In the genomic region with DNA sequence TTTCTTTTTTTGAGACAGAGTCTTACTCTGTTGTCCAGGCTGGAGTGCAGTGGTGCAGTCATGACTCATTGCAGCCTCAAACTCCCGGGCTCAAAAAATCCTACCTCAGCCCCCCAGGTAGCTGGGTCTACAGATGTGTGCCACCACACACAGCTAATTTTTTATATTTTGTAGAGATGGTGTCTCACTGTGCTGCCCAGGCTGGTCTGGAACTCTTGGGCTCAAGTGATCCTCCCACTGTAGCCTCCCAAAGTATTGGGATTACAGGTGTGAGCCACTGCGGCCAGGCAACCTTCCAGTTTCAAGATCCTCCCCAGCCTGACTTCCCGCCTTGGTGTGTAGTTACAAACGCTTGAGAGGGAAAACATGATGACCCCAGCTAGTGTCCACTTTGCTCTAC, we compare ENCODE assay signal across 2 cellular contexts.
TF ChIP-seq lines count a peak whose summit lies in the region.

No MANE protein-coding gene starts in this region.

TF ChIP-seq in HepG2, 621 proteins besides CTCF, POLR2A, EP300 and RAD21:
- TF ChIP-seq MED13 (CRISPR knock-in tag; IDR thresholded peaks at IDR 0.05) (no peak), FLYWCH1 (CRISPR knock-in tag; IDR thresholded peaks at IDR 0.05) (no peak), ZNF121 (CRISPR knock-in tag; IDR thresholded peaks at IDR 0.05) (0 out of 2 replicates have a peak, but pooled peaks have one; percentile 25), NAIF1 (CRISPR knock-in tag; IDR thresholded peaks at IDR 0.05; ENCODE audit: borderline replicate concordance) (no peak)
- TF ChIP-seq, protein P1, sequence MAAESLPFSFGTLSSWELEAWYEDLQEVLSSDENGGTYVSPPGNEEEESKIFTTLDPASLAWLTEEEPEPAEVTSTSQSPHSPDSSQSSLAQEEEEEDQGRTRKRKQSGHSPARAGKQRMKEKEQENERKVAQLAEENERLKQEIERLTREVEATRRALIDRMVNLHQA (CRISPR knock-in tag; IDR thresholded peaks at IDR 0.05), result no peak

TF ChIP-seq in WTC11, 78 proteins besides CTCF, POLR2A, EP300 and RAD21:
- TF ChIP-seq SMAD3 (CRISPR knock-in tag; IDR thresholded peaks at IDR 0.05; ENCODE audit: borderline replicate concordance), result no peak
- peak; percentile 91 for TF ChIP-seq ZNF121 (CRISPR knock-in tag; IDR thresholded peaks at IDR 0.05)
